ENCODE assay signal across 8 cellular contexts in the genomic region with DNA sequence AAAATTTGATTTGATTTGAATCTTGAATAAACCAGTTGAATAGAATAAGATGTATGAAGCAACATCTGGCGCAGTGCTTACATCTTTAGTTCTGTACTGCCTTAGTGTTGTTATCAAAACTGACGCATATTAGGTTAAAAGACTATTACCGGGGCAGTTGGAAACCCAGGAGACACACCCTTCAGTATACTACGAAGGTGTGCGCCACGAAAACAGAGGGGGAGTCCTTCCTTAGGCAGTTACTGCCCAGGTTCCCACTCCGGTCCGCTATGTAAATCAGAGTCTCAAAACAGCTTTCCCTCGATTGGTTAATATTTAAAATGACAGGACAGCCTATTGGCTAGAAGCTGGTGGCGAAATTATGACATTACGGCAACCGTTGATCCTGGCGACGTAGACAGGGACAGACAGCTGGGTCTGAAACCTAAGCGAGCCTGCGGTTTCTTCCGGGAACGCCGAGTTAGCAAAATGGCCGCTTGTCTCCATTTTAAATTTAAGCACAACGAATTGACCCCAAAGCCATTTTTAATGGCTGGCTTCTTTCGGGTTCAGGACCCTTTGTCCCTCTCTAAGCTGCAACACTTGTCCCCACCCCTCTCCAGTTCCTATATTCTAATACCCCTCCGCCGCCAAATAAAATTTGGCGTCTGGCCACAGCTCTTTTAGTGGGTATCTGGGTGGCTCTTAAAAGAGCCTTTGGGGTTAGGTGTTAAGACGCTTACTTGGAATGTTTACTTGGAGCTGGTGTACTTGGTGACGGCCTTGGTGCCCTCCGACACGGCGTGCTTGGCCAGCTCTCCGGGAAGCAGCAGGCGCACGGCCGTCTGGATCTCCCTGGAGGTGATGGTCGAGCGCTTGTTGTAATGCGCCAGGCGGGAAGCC. TPM values are rescaled to one million over a fixed set of nuclear protein-coding genes. Genes with fewer than 3 reads are reported as not detected.
DNase-seq lines count a peak whose midpoint lies in the region; ATAC-seq and TF ChIP-seq lines count a peak whose summit lies in the region.

No MANE protein-coding gene starts in this region.

- peak overlapping the region; percentile 94 for H3K9ac ChIP-seq in mucosa of stomach (ENCODE audit: low read length)

- H3K36me3 ChIP-seq in mucosa of stomach (ENCODE audit: control insufficient read depth, insufficient read depth, low read length), result no peaks in the 10 kb centered on the region

- H3K9me3 ChIP-seq in mucosa of stomach (ENCODE audit: control insufficient read depth, low read length), result no peaks in the 10 kb centered on the region

- peaks cover 24% of the 10 kb centered on the region for H3K4me1 ChIP-seq in mucosa of stomach (ENCODE audit: control insufficient read depth, insufficient read depth, low read length)

- no peaks in the 10 kb centered on the region for H3K27me3 ChIP-seq in mucosa of stomach (ENCODE audit: control insufficient read depth, insufficient read depth, low read length)

- peak overlapping the region; percentile 79 for H3K4me3 ChIP-seq in mucosa of stomach (ENCODE audit: low read length)

- ATAC-seq in GM21723 (IDR thresholded peaks at IDR 0.05; ENCODE audit: unreplicated experiment) (peak; percentile 55), esophagus mucosa (peak; percentile 75)

- peak; percentile 99 for DNase-seq in DMS53 (lab: John Stamatoyannopoulos, UW)
- DNase-seq in KG1 (lab: John Stamatoyannopoulos, UW), result peak; percentile 94
- DNase-seq in activated T-cell treated with anti-CD3 and anti-CD28 coated beads, Interleukin-2, amount 50 U/mL, for 48 hours, result peak; percentile 87 to 88
- DNase-seq in stimulated activated CD8-positive, alpha-beta memory T cell treated with anti-CD3 and anti-CD28 coated beads, Interleukin-4, amount 100 ng/mL, for 48 hours, result peak; percentile 89

TF ChIP-seq in PFSK-1, 5 proteins besides CTCF, POLR2A, EP300 and RAD21:
- TF ChIP-seq, protein P1, sequence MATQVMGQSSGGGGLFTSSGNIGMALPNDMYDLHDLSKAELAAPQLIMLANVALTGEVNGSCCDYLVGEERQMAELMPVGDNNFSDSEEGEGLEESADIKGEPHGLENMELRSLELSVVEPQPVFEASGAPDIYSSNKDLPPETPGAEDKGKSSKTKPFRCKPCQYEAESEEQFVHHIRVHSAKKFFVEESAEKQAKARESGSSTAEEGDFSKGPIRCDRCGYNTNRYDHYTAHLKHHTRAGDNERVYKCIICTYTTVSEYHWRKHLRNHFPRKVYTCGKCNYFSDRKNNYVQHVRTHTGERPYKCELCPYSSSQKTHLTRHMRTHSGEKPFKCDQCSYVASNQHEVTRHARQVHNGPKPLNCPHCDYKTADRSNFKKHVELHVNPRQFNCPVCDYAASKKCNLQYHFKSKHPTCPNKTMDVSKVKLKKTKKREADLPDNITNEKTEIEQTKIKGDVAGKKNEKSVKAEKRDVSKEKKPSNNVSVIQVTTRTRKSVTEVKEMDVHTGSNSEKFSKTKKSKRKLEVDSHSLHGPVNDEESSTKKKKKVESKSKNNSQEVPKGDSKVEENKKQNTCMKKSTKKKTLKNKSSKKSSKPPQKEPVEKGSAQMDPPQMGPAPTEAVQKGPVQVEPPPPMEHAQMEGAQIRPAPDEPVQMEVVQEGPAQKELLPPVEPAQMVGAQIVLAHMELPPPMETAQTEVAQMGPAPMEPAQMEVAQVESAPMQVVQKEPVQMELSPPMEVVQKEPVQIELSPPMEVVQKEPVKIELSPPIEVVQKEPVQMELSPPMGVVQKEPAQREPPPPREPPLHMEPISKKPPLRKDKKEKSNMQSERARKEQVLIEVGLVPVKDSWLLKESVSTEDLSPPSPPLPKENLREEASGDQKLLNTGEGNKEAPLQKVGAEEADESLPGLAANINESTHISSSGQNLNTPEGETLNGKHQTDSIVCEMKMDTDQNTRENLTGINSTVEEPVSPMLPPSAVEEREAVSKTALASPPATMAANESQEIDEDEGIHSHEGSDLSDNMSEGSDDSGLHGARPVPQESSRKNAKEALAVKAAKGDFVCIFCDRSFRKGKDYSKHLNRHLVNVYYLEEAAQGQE (IDR thresholded peaks at IDR 0.05; ENCODE audit: insufficient read depth in 1 of 2, low read depth in 2 of 2, low read length in 2 of 2), result peak; percentile 46 to 75; a peak in 3 of 4 replicates
- peak; percentile 69; the same call in 1 of the 2 replicates for TF ChIP-seq TAF1 (IDR thresholded peaks at IDR 0.05; ENCODE audit: borderline replicate concordance, insufficient read depth, low read length)
- TF ChIP-seq SIN3A (IDR thresholded peaks at IDR 0.05; ENCODE audit: borderline replicate concordance, insufficient read depth, low read length), result peak; percentile 99
- peak; percentile 74; the same call in 1 of the 2 replicates for TF ChIP-seq POLR2AphosphoS5 (IDR thresholded peaks at IDR 0.05; ENCODE audit: low read depth, low read length)
- no peak for TF ChIP-seq FOXP2 (optimal IDR thresholded peaks at IDR 0.05; ENCODE audit: borderline replicate concordance, extremely low read depth, extremely low read length, insufficient read depth)

RNA-seq across cellular contexts. Expression of a gene that starts 35.8 kb away (rescaled TPM):
- 1.8 TPM for polyA plus RNA-seq in PFSK-1 (2012; ENCODE audit: insufficient read length, low read depth)
- total RNA-seq in esophagus mucosa, result 4.7 TPM

Comparison
In these comparisons a context has a peak if more than half of its experiments do, and no peak if none do; other contexts are left out.
1. Peak in every context shown above with its lines: DNase-seq, ATAC-seq and H3K4me3 ChIP-seq.